20 cellular contexts compared by ENCODE assay signal in the genomic region with DNA sequence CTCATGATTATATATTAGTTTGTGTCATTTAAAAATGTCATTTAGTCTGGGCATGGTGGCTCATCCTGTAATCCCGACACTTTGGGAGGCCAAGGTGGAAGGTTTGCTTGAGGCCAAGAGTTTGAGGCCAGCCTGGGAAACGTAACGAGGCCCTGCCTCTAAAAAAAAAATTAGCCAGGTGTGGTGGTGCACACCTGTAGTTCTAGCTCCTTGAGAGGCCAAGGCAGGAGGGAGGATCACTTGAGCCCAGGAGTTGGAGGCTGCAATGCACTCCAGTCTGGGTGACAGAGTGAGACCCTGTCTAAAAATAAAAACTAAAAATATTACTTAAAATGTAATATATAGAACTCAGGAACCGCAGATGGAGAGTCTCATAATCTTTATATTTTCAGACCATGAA. TPM values are rescaled to one million over a fixed set of nuclear protein-coding genes. Genes with fewer than 3 reads are reported as not detected.
"Had no signal": no experiment of that assay in that cellular context is flagged by ENCODE, and none has a peak within 500 bp of the region (broad histone marks: within the 10 kb centered on the region; RNA-seq: fewer than 3 reads in every experiment).

No MANE protein-coding gene starts in this region.

- H3K27ac ChIP-seq: epithelial cell of prostate, esophagus squamous epithelium, gastroesophageal sphincter, left ventricle myocardium inferior, lower lobe of right lung, skin epidermis, testis, tibial nerve had no signal

- H3K9me3 ChIP-seq: lower lobe of right lung, testis had no signal

- H3K4me3 ChIP-seq: esophagus squamous epithelium, gastroesophageal sphincter, left ventricle myocardium inferior, lower lobe of right lung, skin epidermis, testis, tibial nerve had no signal

- H3K4me1 ChIP-seq: esophagus squamous epithelium, gastroesophageal sphincter, left ventricle myocardium inferior, lower lobe of right lung, testis, tibial nerve had no signal

- H3K4me3 Mint-ChIP-seq: central memory CD8-positive, alpha-beta T cell; memory B cell; naive B cell; nephron had no signal

- H3K27me3 ChIP-seq: testis had no signal

- DNase-seq: effector memory CD4-positive, alpha-beta T cell; esophagus squamous epithelium; foreskin fibroblast; glutamatergic neuron; left ventricle myocardium inferior; midbrain; naive B cell; occipital lobe; stimulated activated naive CD4-positive, alpha-beta T cell treated with Interleukin-2 at 50 U/mL for 16 hours; testis had no signal

- H3K36me3 ChIP-seq: esophagus squamous epithelium, gastroesophageal sphincter, left ventricle myocardium inferior, lower lobe of right lung, tibial nerve had no signal

- H3K27ac Mint-ChIP-seq: memory B cell, nephron had no signal

- ATAC-seq: gastroesophageal sphincter, lower lobe of right lung, sciatic nerve had no signal

- H3K27me3 Mint-ChIP-seq: central memory CD8-positive, alpha-beta T cell; memory B cell; naive B cell had no signal

- H3K4me1 Mint-ChIP-seq: nephron had no signal

RNA-seq across cellular contexts. Expression of a gene that starts 34.6 kb away (rescaled TPM):
- polyA plus RNA-seq: keratinocyte had no signal
